In the genomic region with DNA sequence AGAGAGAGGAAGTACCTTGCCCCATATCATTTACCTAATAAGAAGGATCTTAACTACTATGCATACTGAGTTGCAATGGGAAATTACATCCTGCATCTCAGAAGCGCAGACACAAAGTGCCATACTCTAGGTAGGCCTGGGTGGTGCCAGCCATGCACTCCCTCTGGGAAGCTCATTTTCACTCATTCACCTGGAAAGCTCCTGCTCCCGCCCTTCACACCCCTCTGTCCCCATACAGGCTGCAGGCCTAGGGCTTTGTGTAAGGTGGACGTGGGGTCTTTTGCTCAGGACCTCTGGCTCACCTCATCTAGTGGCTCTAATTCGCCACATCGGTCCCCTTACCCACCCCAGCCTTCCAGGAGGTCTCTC, we compare ENCODE assay signal across 8 cellular contexts. TPM values are rescaled to one million over a fixed set of nuclear protein-coding genes. Genes with fewer than 3 reads are reported as not detected.
DNase-seq lines count a peak whose midpoint lies in the region; ATAC-seq, FAIRE-seq and TF ChIP-seq lines count a peak whose summit lies in the region.

No MANE protein-coding gene starts in this region.

- POLR2A ChIA-PET in A549 (lab: Yijun Ruan, JAX) = interaction anchor here (0.6 to 1.5 kb wide), 7 partner anchors 9 to 314 kb away, joined by 3 to 16 read pairs (median 7); a partner anchor contains a TSS

- no peak for DNase-seq in A549 (ENCODE audit: low read depth in 1 of 2, low spot score in 1 of 2)
- no peak for DNase-seq in cardiac fibroblast (ENCODE audit: low read depth in 2 of 2)
- no peak for DNase-seq in stimulated activated CD4-positive, alpha-beta T cell treated with anti-CD3 and anti-CD28 coated beads, Interleukin-15, amount 100 ng/mL, for 24 hours

- no peak for TF ChIP-seq RAD21 in A549 (conservative IDR thresholded peaks at IDR 0.05 in 1 of 2, IDR thresholded peaks at IDR 0.05 in 1 of 2)

- FAIRE-seq in A549 (lab: Jason Lieb, UNC) = no peak

- WGBS in A549 (ENCODE audit: missing lambda C conversion rate) = 24% methylated on average over 5 of the region's 5 CpGs

- CTCF ChIA-PET in A549 (lab: Yijun Ruan, JAX) = interaction anchor here (1.3 kb wide), 1 partner anchor 17 kb away, joined by 3 read pairs; no protein-coding TSS in a partner anchor

- ATAC-seq in A549 (peak in 1 of 2 experiments; percentile 38; a peak in 3 of 6 replicates), HG03039 (IDR thresholded peaks at IDR 0.05; ENCODE audit: unreplicated experiment) (peak; percentile 2), GM19463 (IDR thresholded peaks at IDR 0.05; ENCODE audit: unreplicated experiment) (no peak), HG02938 (IDR thresholded peaks at IDR 0.05; ENCODE audit: unreplicated experiment) (no peak), HG02571 (IDR thresholded peaks at IDR 0.05; ENCODE audit: unreplicated experiment) (no peak)

- peak overlapping the region; percentile 86 for H3K4me2 ChIP-seq in A549

- no peaks in the 10 kb centered on the region for H3K9me3 ChIP-seq in A549
- H3K9me3 ChIP-seq in mononuclear cell (ENCODE audit: low read depth, low read length) = no peaks in the 10 kb centered on the region

- TF ChIP-seq EP300 in A549 (IDR thresholded peaks at IDR 0.05) = no peak

- H3K4me3 ChIP-seq in A549 (peak overlapping the region; percentile 79), cardiac fibroblast (replicated peaks in 1 of 2; ENCODE audit: low read depth in 2 of 2, low read length in 2 of 2) (peak overlapping the region; percentile 88 to 93), mononuclear cell (ENCODE audit: low read length) (peak overlapping the region; percentile 96)

- H3K27ac ChIP-seq in A549 = peak overlapping the region; percentile 92 to 95

- H3K4me1 ChIP-seq in A549 = peaks cover 19% of the 10 kb centered on the region
- H3K4me1 ChIP-seq in mononuclear cell (ENCODE audit: insufficient read depth, low read length) = peaks cover 29% of the 10 kb centered on the region

- no peak for TF ChIP-seq CTCF in A549 (IDR thresholded peaks at IDR 0.05)
- TF ChIP-seq CTCF in cardiac fibroblast (IDR thresholded peaks at IDR 0.05; ENCODE audit: low read depth, low read length) = no peak

- TF ChIP-seq POLR2A in A549 (IDR thresholded peaks at IDR 0.05; ENCODE audit: low read length) = no peak

- no peaks in the 10 kb centered on the region for H3K27me3 ChIP-seq in mononuclear cell (ENCODE audit: insufficient read depth, low read length)

TF ChIP-seq in A549, 52 proteins besides CTCF, POLR2A, EP300 and RAD21:
- TF ChIP-seq CBX2 (IDR thresholded peaks at IDR 0.05; ENCODE audit: borderline replicate concordance, low read depth) = no peak
- no peak for TF ChIP-seq BHLHE40 (IDR thresholded peaks at IDR 0.05; ENCODE audit: low read depth, low read length)

RNA-seq across cellular contexts. Expression of a gene that starts 0.8 kb away (rescaled TPM):
- polyA plus RNA-seq in A549 (2011; rRNA removed) (67.5 and 79.7 TPM in 2 replicates), A549 (2017; fragmentation: RNase III; extraction: RNeasy Plus Mini Kit Qiagen cat#74134 plus additional on column Dnase treatment) (70.5 to 74.7 TPM (median 73.9 TPM) in 3 replicates)
- 71.1 and 76.6 TPM in 2 replicates for polyA plus RNA-seq in A549 (2012; cell fraction: cytosol; rRNA removed)
- polyA plus RNA-seq in A549 (2012; cell fraction: nucleus; rRNA removed) = 33.4 and 36.7 TPM in 2 replicates
- polyA minus RNA-seq in A549 (2011; rRNA and poly(A)+ RNA removed) = 14.9 and 15.4 TPM in 2 replicates
- 35.1 TPM for total RNA-seq in mononuclear cell

RNA-seq across cellular contexts. Expression of a gene that starts 13.1 kb away (rescaled TPM):
- polyA plus RNA-seq in A549 (2011; rRNA removed) (6.6 and 6.8 TPM in 2 replicates), A549 (2017; fragmentation: RNase III; extraction: RNeasy Plus Mini Kit Qiagen cat#74134 plus additional on column Dnase treatment) (4.0 to 4.8 TPM (median 4.6 TPM) in 3 replicates)
- 3.3 and 3.4 TPM in 2 replicates for polyA plus RNA-seq in A549 (2012; cell fraction: cytosol; rRNA removed)
- 1.8 and 4.3 TPM in 2 replicates for polyA plus RNA-seq in A549 (2012; cell fraction: nucleus; rRNA removed)
- 6.7 and 7.8 TPM in 2 replicates for polyA minus RNA-seq in A549 (2011; rRNA and poly(A)+ RNA removed)
- 0.21 TPM for total RNA-seq in mononuclear cell

RNA-seq across cellular contexts. Expression of a gene that starts 19.3 kb away (rescaled TPM):
- polyA plus RNA-seq in A549 (2011; rRNA removed) (not detected in 2 replicates), A549 (2017; fragmentation: RNase III; extraction: RNeasy Plus Mini Kit Qiagen cat#74134 plus additional on column Dnase treatment) (not detected in 3 replicates)
- polyA plus RNA-seq in A549 (2012; cell fraction: cytosol; rRNA removed) = not detected in 2 replicates
- 0.01 TPM in 1 of 2 replicates, not detected in the other for polyA plus RNA-seq in A549 (2012; cell fraction: nucleus; rRNA removed)
- polyA minus RNA-seq in A549 (2011; rRNA and poly(A)+ RNA removed) = 0.05 TPM in 1 of 2 replicates, not detected in the other
- 153 TPM for total RNA-seq in mononuclear cell
